In the genomic region with DNA sequence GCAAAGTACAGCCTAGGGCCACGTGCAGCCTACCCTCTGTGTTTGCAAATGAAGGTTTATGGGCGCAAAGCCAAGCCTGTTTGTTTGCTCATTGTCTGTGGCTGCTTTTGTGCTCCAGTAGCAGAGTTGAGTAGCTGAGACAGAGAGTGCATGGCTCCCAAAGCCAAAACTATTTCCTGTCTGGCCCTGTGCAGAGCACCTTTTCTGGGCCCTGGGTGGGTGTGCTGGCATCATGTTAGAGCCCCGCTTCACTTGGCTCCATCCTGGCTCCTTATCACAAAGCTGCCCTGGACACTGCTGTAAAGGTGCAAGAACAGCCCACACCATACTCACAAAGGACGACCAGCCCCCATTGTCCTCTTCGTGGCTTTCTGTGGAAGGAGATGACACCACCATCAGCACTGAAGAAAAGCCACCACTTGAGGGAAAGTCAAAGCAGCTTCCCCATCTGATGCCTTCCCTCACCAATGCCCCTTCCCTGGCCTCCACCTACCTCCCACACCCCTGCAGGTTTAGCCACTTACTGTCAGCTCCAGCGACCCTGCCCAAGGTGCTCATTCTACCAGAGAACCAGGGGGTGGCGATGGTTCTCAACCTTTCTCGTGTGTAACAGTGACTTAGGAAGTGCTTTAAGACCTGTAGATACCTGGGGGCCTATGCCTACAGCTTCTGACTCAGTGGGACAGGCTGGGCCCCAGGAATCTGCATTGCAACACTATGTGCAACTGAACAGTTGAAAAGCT, we compare ENCODE assay signal across 9 cellular contexts. TPM values are rescaled to one million over a fixed set of nuclear protein-coding genes. Genes with fewer than 3 reads are reported as not detected.
A peak's percentile ranks its signal among the peaks of the same experiment; 100 is the strongest.
DNase-seq lines count a peak whose midpoint lies in the region; ATAC-seq and TF ChIP-seq lines count a peak whose summit lies in the region.
"Had no signal": no experiment of that assay in that cellular context is flagged by ENCODE, and none has a peak within 500 bp of the region (broad histone marks: within the 10 kb centered on the region; RNA-seq: fewer than 3 reads in every experiment).

No MANE protein-coding gene starts in this region.

- no peak overlapping the region for H3K4me3 ChIP-seq in mucosa of descending colon
- H3K4me3 ChIP-seq: SK-N-MC had no signal

- no peaks in the 10 kb centered on the region for H3K9me3 ChIP-seq in mucosa of descending colon

- ATAC-seq in mucosa of descending colon = peak; percentile 37

- no peaks in the 10 kb centered on the region for H3K36me3 ChIP-seq in mucosa of descending colon (ENCODE audit: low read depth)

- H3K4me1 ChIP-seq in mucosa of descending colon (ENCODE audit: low read depth) = peaks cover 2% of the 10 kb centered on the region

- no peak for TF ChIP-seq CTCF in mucosa of descending colon (IDR thresholded peaks at IDR 0.05)

- intact Hi-C loops in mucosa of descending colon (cut with DNase I, micrococcal nuclease) = loop anchor here (10.0 kb wide), 2 partner anchors 61 to 151 kb away; no protein-coding TSS in a partner anchor

- DNase-seq in NCI-H2227 (lab: John Stamatoyannopoulos, UW; ENCODE audit: unreplicated experiment) = peak; percentile 3
- DNase-seq in NCI-H2227 treated with DMSO at 0.1 percent for 48 hours (lab: John Stamatoyannopoulos, UW) = no peak
- DNase-seq in NCI-H748 (lab: John Stamatoyannopoulos, UW; ENCODE audit: unreplicated experiment) = peak; percentile 94
- peak; percentile 84 for DNase-seq in activated effector memory CD4-positive, alpha-beta T cell treated with anti-CD3 and anti-CD28 coated beads, Interleukin-2, amount 50 U/mL, for 16 hours
- no peak for DNase-seq in mucosa of descending colon
- no peak for DNase-seq in 8988T
- no peak for DNase-seq in epidermal melanocyte (ENCODE audit: insufficient read length, low spot score)
- DNase-seq in NCI-H1417 treated with DMSO at 0.1 percent for 48 hours (lab: John Stamatoyannopoulos, UW) = no peak

RNA-seq across cellular contexts. Expression of gene LCP2, which starts 23.4 kb away (rescaled TPM):
- total RNA-seq in mucosa of descending colon = 10 to 100 TPM; 13.5 to 24.5 (median 22.9) TPM

RNA-seq across cellular contexts. Expression of gene C5orf58, which starts 41.4 kb away (rescaled TPM):
- total RNA-seq in mucosa of descending colon = not detected

Comparison
In these comparisons a context has a peak if more than half of its experiments do, and no peak if none do; other contexts are left out.
1. DNase-seq: peak in NCI-H2227 (single experiment), NCI-H748 (single experiment) and activated effector memory CD4-positive, alpha-beta T cell treated with anti-CD3 and anti-CD28 coated beads, Interleukin-2, amount 50 U/mL, for 16 hours (single experiment); none in NCI-H2227 treated with DMSO at 0.1 percent for 48 hours (single experiment), mucosa of descending colon (0 of 3), 8988T (single experiment), epidermal melanocyte (single experiment) and NCI-H1417 treated with DMSO at 0.1 percent for 48 hours (single experiment).